In the genomic region with DNA sequence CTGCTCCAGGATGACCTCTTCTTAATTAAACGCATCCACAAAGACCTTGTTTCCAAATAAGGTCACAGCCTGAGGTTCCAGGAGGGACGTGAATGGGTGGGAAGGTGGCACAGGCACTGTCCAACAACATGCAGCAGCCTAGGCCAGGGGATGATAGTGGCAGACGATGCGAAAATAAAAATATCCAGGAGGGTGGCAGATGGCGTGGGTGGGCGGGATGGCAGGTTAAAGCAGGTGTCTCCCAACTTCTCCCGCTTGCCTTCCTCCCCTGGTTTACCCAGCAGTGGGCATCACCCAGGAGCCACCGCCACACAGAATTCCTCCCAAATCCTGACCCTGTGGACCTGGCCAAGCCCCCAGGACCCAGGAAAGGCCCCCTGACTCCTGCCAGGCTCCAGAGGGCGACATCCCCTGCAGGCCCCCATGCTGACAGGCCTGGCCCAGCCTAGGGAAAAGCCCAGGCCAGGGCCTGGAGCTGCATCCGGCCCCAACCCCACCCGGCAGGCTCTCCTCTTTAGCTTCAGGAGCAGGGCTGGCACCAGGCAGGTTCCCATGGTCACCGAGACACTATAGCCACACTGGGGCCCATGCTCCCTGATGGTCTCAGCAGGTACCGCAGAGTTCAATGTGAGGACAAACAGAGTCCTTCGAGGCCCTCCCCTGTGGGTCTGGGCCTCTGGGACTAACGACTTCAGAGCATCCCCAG, we compare ENCODE assay signal across 14 cellular contexts. TPM values are rescaled to one million over a fixed set of nuclear protein-coding genes. Genes with fewer than 3 reads are reported as not detected.
DNase-seq lines count a peak whose midpoint lies in the region; ATAC-seq, FAIRE-seq and TF ChIP-seq lines count a peak whose summit lies in the region.
"Had no signal": no experiment of that assay in that cellular context is flagged by ENCODE, and none has a peak within 500 bp of the region (broad histone marks: within the 10 kb centered on the region; RNA-seq: fewer than 3 reads in every experiment).

No MANE protein-coding gene starts in this region.

- H2BK120ac ChIP-seq in H1 (replicated peaks; ENCODE audit: low read depth, low read length), result no peak overlapping the region

- no peak for TF ChIP-seq EP300 in H1 (IDR thresholded peaks at IDR 0.05; ENCODE audit: borderline replicate concordance in 1 of 2, low read depth in 2 of 2, low read length in 2 of 2)

- H4K20me1 ChIP-seq in BLaER1 treated with 17β-estradiol and CSF1 and Interleukin-3, amounts not matched to agents 10 nM and 100 nM, result peaks cover 99 to 100% (median 99%) of the 10 kb centered on the region in 11 experiments
- H4K20me1 ChIP-seq in H1 (replicated peaks in 1 of 2; ENCODE audit: control insufficient read depth in 1 of 2, insufficient read depth in 2 of 2, low read length in 2 of 2), result peaks cover 49 to 71% of the 10 kb centered on the region in 2 experiments
- H4K20me1 ChIP-seq in osteoblast (ENCODE audit: insufficient read depth, low read length), result peaks cover 90% of the 10 kb centered on the region

- peak; percentile 27 to 42; a peak in 3 of 4 replicates for TF ChIP-seq RAD21 in H1 (IDR thresholded peaks at IDR 0.05 in 1 of 2, conservative IDR thresholded peaks at IDR 0.05 in 1 of 2; ENCODE audit: low read depth in 2 of 2, low read length in 2 of 2)

- H3K56ac ChIP-seq in H1 (replicated peaks; ENCODE audit: insufficient read length, low read depth, low read length), result no peak overlapping the region

- peaks cover 0 to 31% (median 5%) of the 10 kb centered on the region in 11 experiments; a peak in 11 of 22 replicates for H3K36me3 ChIP-seq in BLaER1 treated with 17β-estradiol and CSF1 and Interleukin-3, amounts not matched to agents 10 nM and 100 nM
- H3K36me3 ChIP-seq in H1 (ENCODE audit: control insufficient read depth in 2 of 4, insufficient read depth in 4 of 4, low read length in 3 of 4), result no peaks in the 10 kb centered on the region
- H3K36me3 ChIP-seq in osteoblast (ENCODE audit: insufficient read depth, low read length), result no peaks in the 10 kb centered on the region
- H3K36me3 ChIP-seq: colonic mucosa, ovary, tibial artery had no signal

- H4K5ac ChIP-seq in H1 (ENCODE audit: insufficient read length, low read depth, low read length), result no peak overlapping the region

- ATAC-seq in GM21390 (IDR thresholded peaks at IDR 0.05; ENCODE audit: unreplicated experiment) (no peak), HG02798 (IDR thresholded peaks at IDR 0.05; ENCODE audit: poor library complexity, unreplicated experiment) (no peak)
- ATAC-seq: activated CD8-positive, alpha-beta T cell treated with anti-CD3 and anti-CD28 coated beads for 36 hours had no signal

- no peak for TF ChIP-seq POLR2A in H1 (IDR thresholded peaks at IDR 0.05; ENCODE audit: control extremely low read depth in 1 of 2, low read depth in 2 of 2, low read length in 2 of 2)

- peaks cover 17% of the 10 kb centered on the region for H3K79me1 ChIP-seq in H1 (ENCODE audit: low read depth, low read length)

- peak overlapping the region in 4 of 11 experiments; percentile 13 to 35 (median 24); a peak in 6 of 22 replicates for H3K27ac ChIP-seq in BLaER1 treated with 17β-estradiol and CSF1 and Interleukin-3, amounts not matched to agents 10 nM and 100 nM
- H3K27ac ChIP-seq in H1 (ENCODE audit: low read depth, low read length), result peak overlapping the region; percentile 22; the same call in 1 of the 2 replicates
- no peak overlapping the region for H3K27ac ChIP-seq in osteoblast (ENCODE audit: low read depth, low read length)
- H3K27ac ChIP-seq: colonic mucosa, tibial artery had no signal

- H3K4me1 ChIP-seq in BLaER1 treated with 17β-estradiol and CSF1 and Interleukin-3, amounts not matched to agents 10 nM and 100 nM, result peaks cover 84 to 95% (median 90%) of the 10 kb centered on the region in 10 experiments
- peaks cover 14 to 46% (median 28%) of the 10 kb centered on the region in 4 experiments for H3K4me1 ChIP-seq in H1 (replicated peaks in 1 of 4; ENCODE audit: control insufficient read depth in 3 of 4, insufficient read depth in 4 of 4, low read length in 3 of 4)
- peaks cover 4% of the 10 kb centered on the region for H3K4me1 ChIP-seq in osteoblast (ENCODE audit: insufficient read depth, low read length)
- H3K4me1 ChIP-seq: colonic mucosa had no signal

- no peak overlapping the region; the same call in 1 of the 2 replicates for H3K18ac ChIP-seq in H1 (ENCODE audit: extremely low read depth, low read length)

- POLR2A ChIA-PET in H1 (lab: Charles Lee; ENCODE audit: partially characterized antibody), result interaction anchor here (0.9 to 1.0 kb wide), 2 partner anchors 12 to 39 kb away, joined by 3 read pairs; no protein-coding TSS in a partner anchor

- H3K4me3 ChIP-seq in BLaER1 treated with 17β-estradiol and CSF1 and Interleukin-3, amounts not matched to agents 10 nM and 100 nM, result no peak overlapping the region
- H3K4me3 ChIP-seq in H1 (ENCODE audit: extremely low read depth in 1 of 4, insufficient read depth in 2 of 4, low read depth in 3 of 4, low read length in 4 of 4) (no peak overlapping the region), osteoblast (ENCODE audit: insufficient read depth, low read length) (no peak overlapping the region)
- H3K4me3 ChIP-seq: colonic mucosa, ovary, tibial artery had no signal

- no peak overlapping the region for H3K14ac ChIP-seq in H1 (ENCODE audit: insufficient read length)

- H2AFZ ChIP-seq in H1 (ENCODE audit: low read length) (no peak overlapping the region), osteoblast (ENCODE audit: low read length) (no peak overlapping the region)

- no peak for FAIRE-seq in H1 (lab: Jason Lieb, UNC)
- FAIRE-seq: GM18507 had no signal

- CTCF ChIA-PET in H1 (lab: Charles Lee; ENCODE audit: partially characterized antibody), result interaction anchor here (0.7 to 1.3 kb wide), 4 partner anchors 12 to 153 kb away, joined by 3 to 5 read pairs (median 4); no protein-coding TSS in a partner anchor

- H2BK15ac ChIP-seq in H1 (ENCODE audit: low read length), result 0 out of 2 replicates have a peak overlapping the region, but pooled peaks have one; percentile 10

- no peaks in the 10 kb centered on the region for H3K27me3 ChIP-seq in BLaER1 treated with 17β-estradiol and CSF1 and Interleukin-3, amounts not matched to agents 10 nM and 100 nM
- H3K27me3 ChIP-seq in H1 (replicated peaks in 1 of 4; ENCODE audit: control insufficient read depth in 3 of 4, extremely low read depth in 1 of 4, insufficient read depth in 3 of 4, low read length in 3 of 4) (no peaks in the 10 kb centered on the region), osteoblast (ENCODE audit: insufficient read depth, low read length) (no peaks in the 10 kb centered on the region)
- H3K27me3 ChIP-seq: colonic mucosa, ovary, tibial artery had no signal

- H4K8ac ChIP-seq in H1 (ENCODE audit: extremely low read depth, insufficient read depth, low read length), result no peak overlapping the region; the same call in 1 of the 2 replicates

- H3K23ac ChIP-seq in H1 (ENCODE audit: insufficient read length), result no peak overlapping the region

- H3K79me2 ChIP-seq in H1 (ENCODE audit: control insufficient read depth in 1 of 2, insufficient read depth in 2 of 2, low read length in 2 of 2) (peaks cover 83 to 100% of the 10 kb centered on the region in 2 experiments), osteoblast (ENCODE audit: insufficient read depth, low read length) (peaks cover 99% of the 10 kb centered on the region)

- H4K91ac ChIP-seq in H1 (replicated peaks; ENCODE audit: insufficient read length, low read length), result no peak overlapping the region

- DNase-seq in NCI-H2171 (lab: John Stamatoyannopoulos, UW) (peak; percentile 64), H1 (ENCODE audit: low read depth in 1 of 2, low spot score in 2 of 2) (no peak), osteoblast (ENCODE audit: insufficient read length, low spot score, missing footprints) (peak; percentile 68), HPDE6-E6E7 (ENCODE audit: extremely low spot score) (no peak), NCI-H2107 treated with DMSO at 0.1 percent for 48 hours (lab: John Stamatoyannopoulos, UW; ENCODE audit: unreplicated experiment) (no peak)
- DNase-seq: activated CD8-positive, alpha-beta T cell treated with anti-CD3 and anti-CD28 coated beads for 36 hours; colonic mucosa; EL; tibial artery had no signal

- peak in 2 of 3 experiments; percentile 24 to 30; a peak in 2 of 4 replicates for TF ChIP-seq CTCF in H1 (IDR thresholded peaks at IDR 0.05; ENCODE audit: control extremely low read depth in 1 of 3, insufficient read depth in 1 of 3, low read depth in 1 of 3, low read length in 3 of 3)
- no peak for TF ChIP-seq CTCF in osteoblast (IDR thresholded peaks at IDR 0.05; ENCODE audit: extremely low read depth, low read depth, low read length)

- H2BK5ac ChIP-seq in H1 (ENCODE audit: low read depth, low read length), result 0 out of 2 replicates have a peak overlapping the region, but pooled peaks have one; percentile 55

- peaks cover 0 to 7% (median 5%) of the 10 kb centered on the region in 11 experiments; a peak in 10 of 22 replicates for H3K9me3 ChIP-seq in BLaER1 treated with 17β-estradiol and CSF1 and Interleukin-3, amounts not matched to agents 10 nM and 100 nM (replicated peaks in 1 of 11)
- H3K9me3 ChIP-seq in H1 (ENCODE audit: insufficient read depth in 2 of 2, low read depth in 1 of 2, low read length in 1 of 2) (no peaks in the 10 kb centered on the region), osteoblast (ENCODE audit: low read depth, low read length) (no peaks in the 10 kb centered on the region)
- H3K9me3 ChIP-seq: colonic mucosa, ovary, tibial artery had no signal

- no peak overlapping the region for H3K4ac ChIP-seq in H1 (replicated peaks; ENCODE audit: insufficient read length, low read depth, low read length)

- H2BK20ac ChIP-seq in H1 (ENCODE audit: low read length), result no peak overlapping the region

- peak overlapping the region; percentile 34 to 98 (median 84); a peak in 21 of 22 replicates for H3K4me2 ChIP-seq in BLaER1 treated with 17β-estradiol and CSF1 and Interleukin-3, amounts not matched to agents 10 nM and 100 nM
- H3K4me2 ChIP-seq in H1 (ENCODE audit: insufficient read depth in 1 of 2, low read depth in 2 of 2, low read length in 2 of 2), result no peak overlapping the region
- H3K4me2 ChIP-seq in osteoblast (ENCODE audit: insufficient read depth, low read length), result no peak overlapping the region

- WGBS in H1 (ENCODE audit: extremely low coverage in 1 of 2, insufficient coverage in 1 of 2, insufficient read length in 1 of 2, insufficient replicate concordance in 2 of 2, low coverage in 1 of 2, low lambda C conversion rate in 2 of 2, missing lambda C conversion rate in 1 of 2), 2 experiments, result 77% methylated on average over 12 of the region's 15 CpGs; no CpG with 5 or more reads in 1 of the 2 experiments

- H3K9ac ChIP-seq in BLaER1 treated with 17β-estradiol and CSF1 and Interleukin-3, amounts not matched to agents 10 nM and 100 nM, result peak overlapping the region; percentile 8 to 63 (median 34); a peak in 15 of 22 replicates
- no peak overlapping the region; a peak in 1 of 7 replicates for H3K9ac ChIP-seq in H1 (replicated peaks in 1 of 4; ENCODE audit: extremely low read depth in 1 of 4, low read depth in 3 of 4, low read length in 3 of 4)

- no peaks in the 10 kb centered on the region for H3K23me2 ChIP-seq in H1 (ENCODE audit: low read depth, low read length)

- peak overlapping the region; percentile 80; the same call in 1 of the 2 replicates for H2BK12ac ChIP-seq in H1 (ENCODE audit: low read depth, low read length)

- peak overlapping the region; percentile 83 for H2AK5ac ChIP-seq in H1 (ENCODE audit: low read depth, low read length)

RNA-seq across cellular contexts. Expression of gene NCOR2, which starts 9.7 kb away (rescaled TPM):
- total RNA-seq in H1 (2021; fragmentation: NEBNext Ultra II Directional; extraction: Animal tissue kit (Norgen Biotek cat#: 25700)), result 275 TPM in 2 replicates
- 14.8 and 25.3 TPM in 2 replicates for polyA plus RNA-seq in H1 (2011; rRNA removed)
- polyA plus RNA-seq in H1 (2011; cell fraction: cytosol; rRNA removed), result 13.5 TPM
- polyA plus RNA-seq in H1 (2011; cell fraction: nucleus; rRNA removed), result 54.3 TPM
- 125 to 153 TPM (median 138 TPM) in 4 replicates for polyA plus RNA-seq in H1 (2012, experiment 1 of 2)
- 70.3 TPM for polyA plus RNA-seq in H1 (2012, experiment 2 of 2)
- polyA plus RNA-seq in H1 (2013, experiment 1 of 2), result 103 TPM
- 111 TPM for polyA plus RNA-seq in H1 (2013, experiment 2 of 2)
- polyA minus RNA-seq in H1 (2011; rRNA and poly(A)+ RNA removed), result 28.8 and 30.2 TPM in 2 replicates
- 93.4 TPM for polyA minus RNA-seq in H1 (2011; cell fraction: cytosol; rRNA and poly(A)+ RNA removed)
- 81.3 TPM for polyA minus RNA-seq in H1 (2011; cell fraction: nucleus; rRNA and poly(A)+ RNA removed)
- 45.2 and 47.1 TPM in 2 replicates for total RNA-seq in osteoblast

Comparison
In these comparisons a context has a peak if more than half of its experiments do, and no peak if none do; other contexts are left out.
1. H3K4me2 ChIP-seq: peak in BLaER1 treated with 17β-estradiol and CSF1 and Interleukin-3, amounts not matched to agents 10 nM and 100 nM (11 of 11); none in H1 (0 of 2) and osteoblast (single experiment).
2. H3K9ac ChIP-seq: peak in BLaER1 treated with 17β-estradiol and CSF1 and Interleukin-3, amounts not matched to agents 10 nM and 100 nM (11 of 11); none in H1 (0 of 4).
3. DNase-seq: peak in NCI-H2171 (single experiment) and osteoblast (single experiment); none in H1 (0 of 2), HPDE6-E6E7 (single experiment) and NCI-H2107 treated with DMSO at 0.1 percent for 48 hours (single experiment).